In the genomic region with DNA sequence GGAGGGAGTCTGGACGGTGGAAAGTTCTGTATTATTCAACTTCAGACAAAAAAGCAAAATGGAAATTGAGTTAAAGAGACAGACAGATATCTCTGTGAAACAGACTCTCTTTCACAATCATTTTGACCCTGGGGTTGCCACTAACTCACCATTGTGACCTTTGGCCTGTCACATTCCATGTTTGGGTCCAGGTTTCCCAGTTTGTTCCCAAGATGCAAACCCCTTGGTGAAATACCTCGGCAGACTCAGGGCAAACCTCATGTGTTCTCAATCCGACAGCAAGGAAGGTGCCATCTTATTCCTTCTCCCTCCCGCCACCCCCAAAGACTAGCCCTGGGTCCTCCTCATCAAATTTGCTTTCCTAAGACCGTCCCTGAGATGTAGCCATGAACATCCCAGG, we compare ENCODE assay signal across 19 cellular contexts. TPM values are rescaled to one million over a fixed set of nuclear protein-coding genes. Genes with fewer than 3 reads are reported as not detected.
A peak's percentile ranks its signal among the peaks of the same experiment; 100 is the strongest.
DNase-seq lines count a peak whose midpoint lies in the region; ATAC-seq and TF ChIP-seq lines count a peak whose summit lies in the region.
"Had no signal": no experiment of that assay in that cellular context is flagged by ENCODE, and none has a peak within 500 bp of the region (broad histone marks: within the 10 kb centered on the region; RNA-seq: fewer than 3 reads in every experiment).

No MANE protein-coding gene starts in this region.

- BruUV-seq in A673 (replicated peaks; lab: Mats Ljungman, UMichigan), result no TSS peak

- no peaks in the 10 kb centered on the region for H3K9me3 ChIP-seq in left ventricle myocardium inferior (replicated peaks)
- no peaks in the 10 kb centered on the region for H3K9me3 ChIP-seq in right lobe of liver
- H3K9me3 ChIP-seq in A673 (ENCODE audit: low read depth, low read length, poor library complexity, severe bottlenecking), result no peaks in the 10 kb centered on the region
- H3K9me3 ChIP-seq: BLaER1, SJSA1 had no signal

- peak; percentile 59 to 74 (median 71) for ATAC-seq in right lobe of liver
- no peak for ATAC-seq in stimulated activated naive CD8-positive, alpha-beta T cell treated with anti-CD3 and anti-CD28 coated beads, Interleukin-15, Interleukin-2, amounts not matched to agents 100 U/mL and 50 U/mL, for 24 hours
- ATAC-seq: K562 had no signal

- TF ChIP-seq CTCF in left ventricle myocardium inferior (IDR thresholded peaks at IDR 0.05; ENCODE audit: borderline replicate concordance), result no peak
- TF ChIP-seq CTCF in right lobe of liver (IDR thresholded peaks at IDR 0.05), result no peak
- no peak for TF ChIP-seq CTCF in A673 (conservative IDR thresholded peaks at IDR 0.05; ENCODE audit: low read depth, low read length)

- intact Hi-C loops in left ventricle myocardium inferior (cut with micrococcal nuclease) (no loop called here), cardiac septum (cut with DNase I) (loop anchor here (5.0 kb wide), 1 partner anchor 42 kb away; the partner anchor contains the start of gene GALNT18), right lobe of liver (cut with DNase I) (no loop called here), A673 (cut with micrococcal nuclease; ENCODE audit: unreplicated experiment) (no loop called here)

- H3K4me3 ChIP-seq in left ventricle myocardium inferior (no peak overlapping the region), right lobe of liver (no peak overlapping the region), A673 (ENCODE audit: low read depth, low read length, poor library complexity, severe bottlenecking) (no peak overlapping the region)
- H3K4me3 ChIP-seq: BLaER1, K562, SJSA1 had no signal

- POLR2A ChIA-PET in A673 (lab: Charles Lee; ENCODE audit: low non-redundant PET), result no interaction called here

- TF ChIP-seq POLR2A in right lobe of liver (IDR thresholded peaks at IDR 0.05), result no peak

- H3K4me1 ChIP-seq in left ventricle myocardium inferior (peaks cover 97% of the 10 kb centered on the region), right lobe of liver (peaks cover 0 to 29% (median 9%) of the 10 kb centered on the region in 4 donors), A673 (ENCODE audit: insufficient read depth, low read length, poor library complexity, severe bottlenecking) (no peaks in the 10 kb centered on the region)
- H3K4me1 ChIP-seq: BLaER1 had no signal

- WGBS in right lobe of liver (ENCODE audit: insufficient coverage, low coverage, low lambda C conversion rate, missing lambda C conversion rate), result 45% methylated on average over 2 of the region's 5 CpGs

- H3K36me3 ChIP-seq in left ventricle myocardium inferior, result no peaks in the 10 kb centered on the region
- no peaks in the 10 kb centered on the region for H3K36me3 ChIP-seq in right lobe of liver
- H3K36me3 ChIP-seq in A673 (ENCODE audit: insufficient read depth, low read length, poor library complexity, severe bottlenecking), result no peaks in the 10 kb centered on the region
- H3K36me3 ChIP-seq: BLaER1, SJSA1 had no signal

- DNase-seq in left ventricle myocardium inferior (no peak), cardiac septum (ENCODE audit: low spot score) (no peak), ecto neural progenitor cell (ENCODE audit: low spot score) (peak; percentile 22), right lobe of liver (peak in 1 of 3 donors; percentile 57), A673 (ENCODE audit: low spot score) (no peak), NCI-H1417 (lab: John Stamatoyannopoulos, UW) (no peak)
- no peak for DNase-seq in stimulated activated naive CD8-positive, alpha-beta T cell treated with anti-CD3 and anti-CD28 coated beads, Interleukin-15, Interleukin-2, amounts not matched to agents 100 U/mL and 50 U/mL, for 24 hours
- DNase-seq: CD4-positive, alpha-beta T cell; DMS53; Kasumi-1; NCI-H1105; NCI-H146; NCI-H1930; NCI-H2107; NCI-H748 treated with DMSO at 0.1 percent for 48 hours had no signal

- H3K27me3 ChIP-seq in left ventricle myocardium inferior (ENCODE audit: low read depth) (no peaks in the 10 kb centered on the region), right lobe of liver (no peaks in the 10 kb centered on the region), A673 (replicated peaks; ENCODE audit: insufficient read depth, low read depth, low read length, poor library complexity) (no peaks in the 10 kb centered on the region)
- H3K27me3 ChIP-seq: BLaER1, SJSA1 had no signal

- H3K27ac ChIP-seq in left ventricle myocardium inferior (replicated peaks), result peak overlapping the region; percentile 88
- H3K27ac ChIP-seq in right lobe of liver, result peak overlapping the region in 1 of 3 donors; percentile 47
- H3K27ac ChIP-seq in A673 (ENCODE audit: low read depth, low read length, poor library complexity, severe bottlenecking), result no peak overlapping the region
- H3K27ac ChIP-seq: BLaER1, SJSA1 had no signal

- CTCF ChIA-PET in A673 (lab: Charles Lee), result no interaction called here

RNA-seq across cellular contexts. Expression of gene GALNT18, which starts 41.8 kb away (rescaled TPM):
- 24.4 TPM for total RNA-seq in left ventricle myocardium inferior
- 23.2 TPM for total RNA-seq in cardiac septum
- 10 to 100 TPM in 3 of 6 experiments, 1 to 10 TPM in 3; 3.7 to 11.4 (median 7.8) TPM for total RNA-seq in right lobe of liver
- 0.37 and 0.44 TPM in 2 replicates for total RNA-seq in A673 (2021)
- total RNA-seq: G401, K562 had no signal
